In the genomic region with DNA sequence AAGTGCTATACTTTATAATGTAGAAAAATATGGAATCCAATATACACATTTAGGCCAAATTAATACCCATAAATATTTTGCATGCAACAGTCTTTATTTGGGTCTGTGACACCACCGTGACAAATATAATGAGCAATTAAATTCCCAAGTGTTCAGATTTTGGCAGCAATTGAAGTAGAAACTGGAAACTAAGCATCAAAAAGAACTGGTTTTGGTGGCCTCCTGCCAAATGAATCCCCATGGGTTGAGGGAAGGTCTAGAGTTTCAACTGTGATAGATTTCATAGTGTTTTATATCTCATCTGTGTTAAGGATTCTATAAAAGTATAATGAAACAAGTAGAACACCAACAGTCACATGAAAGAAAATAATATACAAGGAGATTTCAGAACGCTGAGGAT, we compare ENCODE assay signal across 13 cellular contexts.
DNase-seq lines count a peak whose midpoint lies in the region; ATAC-seq and TF ChIP-seq lines count a peak whose summit lies in the region.
"Had no signal": no experiment of that assay in that cellular context is flagged by ENCODE, and none has a peak within 500 bp of the region (broad histone marks: within the 10 kb centered on the region; RNA-seq: fewer than 3 reads in every experiment).

No MANE protein-coding gene starts in this region.

- no peaks in the 10 kb centered on the region for H3K36me3 Mint-ChIP-seq in activated CD8-positive, alpha-beta T cell treated with anti-CD3 and anti-CD28 coated beads for 36 hours (ENCODE audit: low read depth)
- H3K36me3 Mint-ChIP-seq in Caco-2 (ENCODE audit: insufficient read depth, unreplicated experiment): no peaks in the 10 kb centered on the region

- ATAC-seq in activated CD8-positive, alpha-beta T cell treated with anti-CD3 and anti-CD28 coated beads for 36 hours: no peak
- ATAC-seq: body of pancreas, upper lobe of right lung had no signal

- H3K9me3 ChIP-seq in Karpas-422 (ENCODE audit: low read length) (no peaks in the 10 kb centered on the region), Caco-2 (no peaks in the 10 kb centered on the region)
- H3K9me3 ChIP-seq: body of pancreas, upper lobe of right lung had no signal

- no TSS peak for BruUV-seq in Caco-2 (replicated peaks; lab: Mats Ljungman, UMichigan)

- H4K20me1 ChIP-seq in Karpas-422 (ENCODE audit: insufficient read depth, low read depth, low read length): no peaks in the 10 kb centered on the region

- H3K27me3 Mint-ChIP-seq in activated CD8-positive, alpha-beta T cell treated with anti-CD3 and anti-CD28 coated beads for 36 hours: no peaks in the 10 kb centered on the region
- no peaks in the 10 kb centered on the region for H3K27me3 Mint-ChIP-seq in Caco-2 (ENCODE audit: insufficient read depth, unreplicated experiment)
- H3K27me3 Mint-ChIP-seq: activated CD4-positive, alpha-beta T cell treated with anti-CD3 and anti-CD28 coated beads, Interleukin-2, amount 10 ng/mL, durations not matched to agents 7 days and 5 days had no signal

- no peak overlapping the region for H3K9ac ChIP-seq in Karpas-422 (ENCODE audit: low read length)

- POLR2A ChIA-PET in activated CD8-positive, alpha-beta T cell treated with anti-CD3 and anti-CD28 coated beads for 36 hours (lab: Charles Lee): no interaction called here
- POLR2A ChIA-PET in Caco-2 (lab: Charles Lee): no interaction called here

- peak overlapping the region; percentile 80 for H3K27ac ChIP-seq in Karpas-422 (ENCODE audit: low read length)
- H3K27ac ChIP-seq: body of pancreas, upper lobe of right lung had no signal

- no peak overlapping the region for H3K27ac Mint-ChIP-seq in activated CD8-positive, alpha-beta T cell treated with anti-CD3 and anti-CD28 coated beads for 36 hours
- H3K27ac Mint-ChIP-seq in Caco-2 (ENCODE audit: unreplicated experiment): no peak overlapping the region
- H3K27ac Mint-ChIP-seq: activated CD4-positive, alpha-beta T cell treated with anti-CD3 and anti-CD28 coated beads, Interleukin-2, amount 10 ng/mL, durations not matched to agents 7 days and 5 days; T-helper 2 cell treated with Interferon-gamma antibody and Interleukin-4, amounts not matched to agents 5 μg/mL and 100 μg/mL, for 36 hours had no signal

- H3K27me3 ChIP-seq in Karpas-422 (ENCODE audit: low read length) (no peaks in the 10 kb centered on the region), Caco-2 (replicated peaks; ENCODE audit: control insufficient read depth, insufficient read depth, low read length) (no peaks in the 10 kb centered on the region)
- H3K27me3 ChIP-seq: body of pancreas, upper lobe of right lung had no signal

- H3K79me2 ChIP-seq in Karpas-422 (ENCODE audit: low read length): peaks cover 44% of the 10 kb centered on the region

- H3K9me2 ChIP-seq in Karpas-422 (replicated peaks; ENCODE audit: insufficient read depth, low read length): no peaks in the 10 kb centered on the region

- H3K4me3 Mint-ChIP-seq in activated CD8-positive, alpha-beta T cell treated with anti-CD3 and anti-CD28 coated beads for 36 hours: no peak overlapping the region
- no peak overlapping the region for H3K4me3 Mint-ChIP-seq in Caco-2 (ENCODE audit: unreplicated experiment)
- H3K4me3 Mint-ChIP-seq: activated CD4-positive, alpha-beta T cell treated with anti-CD3 and anti-CD28 coated beads, Interleukin-2, amount 10 ng/mL, durations not matched to agents 7 days and 5 days; T-helper 2 cell treated with Interferon-gamma antibody and Interleukin-4, amounts not matched to agents 5 μg/mL and 100 μg/mL, for 36 hours had no signal

- H3K4me1 ChIP-seq in Karpas-422 (ENCODE audit: low read length): peaks cover 85% of the 10 kb centered on the region
- no peaks in the 10 kb centered on the region for H3K4me1 ChIP-seq in Caco-2
- H3K4me1 ChIP-seq: body of pancreas, upper lobe of right lung had no signal

- peak; percentile 8 for DNase-seq in AG09319 (ENCODE audit: extremely low read depth, low read depth)
- DNase-seq in Karpas-422: peak; percentile 84
- DNase-seq in NCI-H446 (lab: John Stamatoyannopoulos, UW): peak; percentile 97 to 98
- peak; percentile 44 for DNase-seq in fibroblast of pulmonary artery (ENCODE audit: low read depth)
- DNase-seq in 8988T: no peak
- no peak for DNase-seq in activated CD8-positive, alpha-beta T cell treated with anti-CD3 and anti-CD28 coated beads for 36 hours
- no peak for DNase-seq in Caco-2
- no peak for DNase-seq in effector CD8-positive, alpha-beta T cell (lab: John Stamatoyannopoulos, UW)
- DNase-seq: activated CD4-positive, alpha-beta T cell treated with anti-CD3 and anti-CD28 coated beads, Interleukin-2, amount 10 ng/mL, durations not matched to agents 7 days and 5 days; body of pancreas; stimulated activated CD4-positive, alpha-beta T cell treated with anti-CD3 and anti-CD28 coated beads, Interleukin-4, amount 100 ng/mL, for 1 hour; upper lobe of right lung had no signal

- H3K4me3 ChIP-seq in Karpas-422 (ENCODE audit: low read length) (peak overlapping the region; percentile 5; the same call in 1 of the 2 replicates), fibroblast of pulmonary artery (replicated peaks; ENCODE audit: low read depth, low read length) (no peak overlapping the region), Caco-2 (ENCODE audit: low read depth, low read length) (no peak overlapping the region)
- H3K4me3 ChIP-seq: body of pancreas, upper lobe of right lung had no signal

- H3K4me1 Mint-ChIP-seq in activated CD8-positive, alpha-beta T cell treated with anti-CD3 and anti-CD28 coated beads for 36 hours (ENCODE audit: low read depth): peaks cover 3% of the 10 kb centered on the region
- no peaks in the 10 kb centered on the region for H3K4me1 Mint-ChIP-seq in Caco-2 (ENCODE audit: low read depth, unreplicated experiment)

- CTCF ChIA-PET in activated CD8-positive, alpha-beta T cell treated with anti-CD3 and anti-CD28 coated beads for 36 hours (lab: Charles Lee): interaction anchor here (1.1 kb wide), 1 partner anchor 50 kb away, joined by 3 read pairs; no protein-coding TSS in a partner anchor
- CTCF ChIA-PET in Caco-2 (lab: Charles Lee): no interaction called here

- H3K4me2 ChIP-seq in Karpas-422 (ENCODE audit: low read depth, low read length, poor library complexity, severe bottlenecking): peak overlapping the region; percentile 51

- H3K36me3 ChIP-seq in Karpas-422 (ENCODE audit: insufficient read depth, low read length) (no peaks in the 10 kb centered on the region), Caco-2 (ENCODE audit: control insufficient read depth, insufficient read depth, low read length) (no peaks in the 10 kb centered on the region)
- H3K36me3 ChIP-seq: upper lobe of right lung had no signal

- no peak for TF ChIP-seq CTCF in AG09319 (IDR thresholded peaks at IDR 0.05; ENCODE audit: low read depth, low read length)
- TF ChIP-seq CTCF in fibroblast of pulmonary artery (IDR thresholded peaks at IDR 0.05; ENCODE audit: low read length, missing control alignments): no peak
- no peak for TF ChIP-seq CTCF in activated CD8-positive, alpha-beta T cell treated with anti-CD3 and anti-CD28 coated beads for 36 hours (IDR thresholded peaks at IDR 0.05)
- no peak for TF ChIP-seq CTCF in Caco-2 (IDR thresholded peaks at IDR 0.05; ENCODE audit: insufficient read depth in 1 of 2, low read depth in 1 of 2, low read length in 1 of 2, severe bottlenecking in 1 of 2, unreplicated experiment in 1 of 2)

- no peaks in the 10 kb centered on the region for H3K9me3 Mint-ChIP-seq in activated CD8-positive, alpha-beta T cell treated with anti-CD3 and anti-CD28 coated beads for 36 hours
- no peaks in the 10 kb centered on the region for H3K9me3 Mint-ChIP-seq in Caco-2 (ENCODE audit: unreplicated experiment)
- H3K9me3 Mint-ChIP-seq: activated CD4-positive, alpha-beta T cell treated with anti-CD3 and anti-CD28 coated beads, Interleukin-2, amount 10 ng/mL, durations not matched to agents 7 days and 5 days; T-helper 2 cell treated with Interferon-gamma antibody and Interleukin-4, amounts not matched to agents 5 μg/mL and 100 μg/mL, for 36 hours had no signal

- no peak overlapping the region for H2AFZ ChIP-seq in Karpas-422 (ENCODE audit: low read length)

- intact Hi-C loops in activated CD8-positive, alpha-beta T cell treated with anti-CD3 and anti-CD28 coated beads for 36 hours (cut with micrococcal nuclease): loop anchor here (10.0 kb wide), 1 partner anchor 82 kb away; no protein-coding TSS in a partner anchor
- intact Hi-C loops in Caco-2 (cut with micrococcal nuclease; ENCODE audit: unreplicated experiment): no loop called here

Comparison
In these comparisons a context has a peak if more than half of its experiments do, and no peak if none do; other contexts are left out.
1. DNase-seq: peak in AG09319 (single experiment), Karpas-422 (single experiment), NCI-H446 (2 of 2) and fibroblast of pulmonary artery (single experiment); none in 8988T (single experiment), activated CD8-positive, alpha-beta T cell treated with anti-CD3 and anti-CD28 coated beads for 36 hours (single experiment), Caco-2 (0 of 2) and effector CD8-positive, alpha-beta T cell (single experiment).